In the genomic region with DNA sequence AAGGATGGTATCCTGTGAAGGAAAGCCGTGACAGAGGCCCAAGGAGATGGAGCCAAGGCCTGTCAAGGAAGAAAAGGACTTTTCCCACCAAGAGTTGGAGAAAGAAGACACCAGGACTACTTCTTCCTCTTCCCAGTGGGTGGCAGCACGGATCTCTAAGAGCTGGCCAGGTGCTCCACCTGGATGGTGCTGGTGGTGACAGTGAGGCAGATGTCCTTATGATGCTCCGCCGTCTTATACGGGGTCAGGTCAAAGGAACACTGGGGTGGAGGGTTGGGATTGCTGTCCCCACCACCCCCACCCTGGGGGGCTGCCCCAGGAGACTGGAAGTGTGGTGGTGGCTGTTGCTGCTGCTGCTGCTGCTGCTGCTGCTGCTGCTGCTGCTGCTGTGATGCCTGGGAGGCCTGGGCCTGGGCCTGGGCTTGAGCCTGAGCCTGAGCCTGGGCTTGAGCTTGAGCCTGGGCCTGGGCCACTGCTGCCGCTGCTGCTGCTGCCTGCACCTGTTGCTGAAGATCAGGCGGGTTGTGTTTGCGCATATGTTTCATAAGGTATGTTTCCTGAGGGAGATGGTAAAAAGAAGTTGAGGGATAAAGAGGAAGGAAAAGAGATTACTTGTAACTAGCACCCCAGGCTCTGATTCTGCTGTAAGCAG, we compare ENCODE assay signal across 1 cellular context.
TF ChIP-seq lines count a peak whose summit lies in the region.

No MANE protein-coding gene starts in this region.

TF ChIP-seq in GM12878, 131 proteins besides CTCF, POLR2A, EP300 and RAD21:
- TF ChIP-seq SMC3 (IDR thresholded peaks at IDR 0.05; ENCODE audit: borderline replicate concordance, low read length) (peak; percentile 24; the same call in 1 of the 2 replicates), CBX5 (IDR thresholded peaks at IDR 0.05; ENCODE audit: low read depth) (no peak)
